Comparison of ENCODE assay signal across 12 cellular contexts in the genomic region with DNA sequence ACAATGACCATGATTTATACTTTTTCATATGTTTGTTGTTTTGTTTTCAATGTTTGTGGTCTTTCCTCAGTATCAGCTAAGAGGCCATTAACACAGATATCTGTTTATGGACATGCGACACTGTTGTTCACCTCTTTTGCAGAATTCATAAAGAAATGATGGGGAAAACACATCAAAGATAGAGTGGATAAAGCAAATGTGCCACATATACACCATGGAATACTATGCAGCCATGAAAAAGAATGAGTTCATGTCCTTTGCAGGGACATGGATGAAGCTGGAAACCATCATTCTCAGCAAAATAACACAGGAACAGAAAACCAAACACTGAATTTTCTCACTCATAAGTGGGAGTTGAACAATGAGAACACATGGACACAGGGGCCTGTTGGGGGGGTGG. TPM values are rescaled to one million over a fixed set of nuclear protein-coding genes. Genes with fewer than 3 reads are reported as not detected.
A peak's percentile ranks its signal among the peaks of the same experiment; 100 is the strongest.
DNase-seq lines count a peak whose midpoint lies in the region; ATAC-seq, FAIRE-seq and TF ChIP-seq lines count a peak whose summit lies in the region.
"Not testable (repeated sequence)": the region's sequence is repeated elsewhere in the genome, so short reads cannot be mapped to it uniquely, and the experiment has no call there.
"Had no signal": no experiment of that assay in that cellular context is flagged by ENCODE, and none has a peak within 500 bp of the region (broad histone marks: within the 10 kb centered on the region; RNA-seq: fewer than 3 reads in every experiment).

No MANE protein-coding gene starts in this region.

- not testable (repeated sequence) for H3K9me3 ChIP-seq in K562 (replicated peaks; ENCODE audit: control insufficient read depth, insufficient read depth, low read depth, low read length)

- H3K36me3 ChIP-seq in K562 (ENCODE audit: control insufficient read depth, insufficient read depth, low read length): not testable (repeated sequence)

- not testable (repeated sequence) for H3K9me3 Mint-ChIP-seq in IgD-negative memory B cell; memory B cell; stimulated activated naive B cell treated with anti-CD40 and anti-IgM and Interleukin-4, amounts not matched to agents 10 μg/mL and 1 μg/mL and 100 μg/mL, for 72 hours

- not testable (repeated sequence) for BruUV-seq in K562 (replicated peaks; lab: Mats Ljungman, UMichigan)

- CTCF ChIA-PET in K562 (lab: Yijun Ruan, JAX; ENCODE audit: low intra/inter-chr PET ratio): interaction anchor here (0.9 kb wide), 1 partner anchor 434 kb away, joined by 3 read pairs; no protein-coding TSS in a partner anchor

- not testable (repeated sequence) for H4K20me1 ChIP-seq in K562 (replicated peaks; ENCODE audit: control insufficient read depth, insufficient read depth, low read length)

- H3K9ac ChIP-seq in K562 (ENCODE audit: insufficient read depth in 1 of 2, low read depth in 2 of 2, low read length in 2 of 2): not testable (repeated sequence)

- not testable (repeated sequence) for TF ChIP-seq CTCF in K562 (IDR thresholded peaks at IDR 0.05 in 2 of 3, conservative IDR thresholded peaks at IDR 0.05 in 1 of 3; ENCODE audit: insufficient read depth in 2 of 3, low read depth in 1 of 3, low read length in 3 of 3)

- H3K27ac Mint-ChIP-seq in IgD-negative memory B cell (peak overlapping the region in 2 of 3 donors; percentile 54 to 92), memory B cell (peak overlapping the region; percentile 77)
- H3K27ac Mint-ChIP-seq in stimulated activated naive B cell treated with anti-CD40 and anti-IgM and Interleukin-4, amounts not matched to agents 10 μg/mL and 1 μg/mL and 100 μg/mL, for 72 hours: peak overlapping the region; percentile 56

- not testable (repeated sequence) for H3K27me3 ChIP-seq in K562 (ENCODE audit: control insufficient read depth in 2 of 2, insufficient read depth in 2 of 2, low read length in 2 of 2)

- H3K9me1 ChIP-seq in K562 (ENCODE audit: control insufficient read depth, insufficient read depth, low read length): not testable (repeated sequence)

- H3K36me3 Mint-ChIP-seq in IgD-negative memory B cell; memory B cell; stimulated activated naive B cell treated with anti-CD40 and anti-IgM and Interleukin-4, amounts not matched to agents 10 μg/mL and 1 μg/mL and 100 μg/mL, for 72 hours: not testable (repeated sequence)

- POLR2A ChIA-PET in K562 (lab: Yijun Ruan, JAX): interaction anchor here (1.2 kb wide), 1 partner anchor 13 kb away, joined by 3 read pairs; no protein-coding TSS in a partner anchor

- in situ Hi-C loops in K562 (cut with MboI): not testable (repeated sequence)

- not testable (repeated sequence) for ATAC-seq in K562; memory B cell (ENCODE audit: low read depth); stimulated activated naive B cell treated with anti-CD40 and anti-IgM and Interleukin-4, amounts not matched to agents 10 μg/mL and 1 μg/mL and 100 μg/mL, for 72 hours (replicated peaks)

- not testable (repeated sequence) for H2AFZ ChIP-seq in K562 (ENCODE audit: low read depth, low read length)

- not testable (repeated sequence) for H3K4me3 Mint-ChIP-seq in IgD-negative memory B cell; memory B cell; stimulated activated naive B cell treated with anti-CD40 and anti-IgM and Interleukin-4, amounts not matched to agents 10 μg/mL and 1 μg/mL and 100 μg/mL, for 72 hours

- not testable (repeated sequence) for DNase-seq in GM12892 (ENCODE audit: insufficient read length); K562 (ENCODE audit: extremely low read depth in 1 of 4, low spot score in 3 of 4); memory B cell (ENCODE audit: low spot score in 2 of 2); stimulated activated naive B cell treated with anti-CD40 and anti-IgM and Interleukin-4, amounts not matched to agents 10 μg/mL and 1 μg/mL and 100 μg/mL, for 72 hours

- H3K4me1 Mint-ChIP-seq in IgD-negative memory B cell: peaks cover 20 to 36% (median 34%) of the 10 kb centered on the region in 3 donors
- peaks cover 33% of the 10 kb centered on the region for H3K4me1 Mint-ChIP-seq in memory B cell
- H3K4me1 Mint-ChIP-seq in stimulated activated naive B cell treated with anti-CD40 and anti-IgM and Interleukin-4, amounts not matched to agents 10 μg/mL and 1 μg/mL and 100 μg/mL, for 72 hours: peaks cover 28 to 42% of the 10 kb centered on the region in 2 donors

- H3K79me2 ChIP-seq in K562 (ENCODE audit: control insufficient read depth, insufficient read depth, low read length): not testable (repeated sequence)

- not testable (repeated sequence) for H3K4me1 ChIP-seq in K562 (replicated peaks in 1 of 2; ENCODE audit: control insufficient read depth in 2 of 2, insufficient read depth in 2 of 2, low read length in 2 of 2)

- not testable (repeated sequence) for TF ChIP-seq POLR2A in GM12892 (IDR thresholded peaks at IDR 0.05; ENCODE audit: low read depth, low read length); K562 (conservative IDR thresholded peaks at IDR 0.05)

- WGBS in K562 (ENCODE audit: insufficient coverage, low coverage, missing lambda C conversion rate): 0% methylated on average over 1 of the region's 1 CpG

- not testable (repeated sequence) for TF ChIP-seq EP300 in K562 (IDR thresholded peaks at IDR 0.05; ENCODE audit: low read length)

- not testable (repeated sequence) for H3K4me2 ChIP-seq in K562 (ENCODE audit: insufficient read depth, low read length)

- FAIRE-seq in GM12892 (lab: Jason Lieb, UNC): peak; percentile 21
- not testable (repeated sequence) for FAIRE-seq in K562 (lab: Jason Lieb, UNC)

- not testable (repeated sequence) for H3K27me3 Mint-ChIP-seq in IgD-negative memory B cell; memory B cell; stimulated activated naive B cell treated with anti-CD40 and anti-IgM and Interleukin-4, amounts not matched to agents 10 μg/mL and 1 μg/mL and 100 μg/mL, for 72 hours

- intact Hi-C loops in K562 (cut with micrococcal nuclease): loop anchor here (5.0 kb wide), 1 partner anchor 268 kb away; no protein-coding TSS in a partner anchor

- H3K4me3 ChIP-seq in K562: not testable (repeated sequence)

- H3K27ac ChIP-seq in K562 (ENCODE audit: extremely low read depth, low read depth, low read length): not testable (repeated sequence)

- TF ChIP-seq RAD21 in K562 (CRISPR knock-in tag; conservative IDR thresholded peaks at IDR 0.05 in 1 of 2, IDR thresholded peaks at IDR 0.05 in 1 of 2): not testable (repeated sequence)

TF ChIP-seq in K562, 482 proteins besides CTCF, POLR2A, EP300 and RAD21:
- TF ChIP-seq RBM25 (IDR thresholded peaks at IDR 0.05; ENCODE audit: low read depth, low read length, severe bottlenecking) (peak; percentile 53), ZNF146 (CRISPR knock-in tag; IDR thresholded peaks at IDR 0.05; ENCODE audit: unreplicated experiment) (peak; percentile 91)

RNA-seq across cellular contexts. Expression of a gene that starts 5.7 kb away (rescaled TPM):
- 4,605 TPM for polyA plus RNA-seq in GM12892 (2012; ENCODE audit: missing spikeins)
- polyA plus RNA-seq in IgD-negative memory B cell (8,827 TPM), K562 (2011; rRNA removed) (not detected in 2 replicates), K562 (2014; fragmentation: Illumina TruSeq; extraction: Trizol) (0.53 TPM in 1 of 2 replicates, not detected in the other), K562 (2014; fragmentation: Nextera tagmentation; extraction: Ambion mirVana) (under 1 TPM; 0.18 to 0.31 TPM), K562 (2014; rRNA removed) (0.41 and 0.80 TPM in 2 replicates)
- total RNA-seq in K562 (2011; cell fraction: chromatin; rRNA removed; ENCODE audit: low replicate concordance): not detected in 2 replicates
- not detected in 2 replicates for total RNA-seq in K562 (2011; cell fraction: nucleolus; rRNA removed)
- total RNA-seq in K562 (2011; cell fraction: nucleoplasm; rRNA removed): not detected in 2 replicates
- total RNA-seq in K562 (2014; rRNA removed) (not detected in 2 replicates), K562 (2014; rRNA removed; fragmentation: Illumina TruSeq; extraction: Trizol) (not detected in 2 replicates), K562 (2015; rRNA removed; fragmentation: Illumina TruSeq; extraction: Trizol) (0.34 and 0.47 TPM in 2 replicates), K562 (2021) (1.8 and 2.4 TPM in 2 replicates)
- not detected in 2 replicates for polyA plus RNA-seq in K562 (2011; cell fraction: cytosol; rRNA removed)
- polyA plus RNA-seq in K562 (2011; cell fraction: nucleus; rRNA removed): not detected in 2 replicates
- 0.05 and 0.42 TPM in 2 replicates for polyA plus RNA-seq in K562 (2012)
- polyA minus RNA-seq in K562 (2011; rRNA and poly(A)+ RNA removed): 0.15 TPM in 1 of 2 replicates, not detected in the other
- polyA minus RNA-seq in K562 (2011; cell fraction: cytosol; rRNA and poly(A)+ RNA removed): not detected in 2 replicates
- not detected in 2 replicates for polyA minus RNA-seq in K562 (2011; cell fraction: nucleus; rRNA and poly(A)+ RNA removed)
- total RNA-seq: A673, Caco-2 had no signal
- polyA plus RNA-seq: AG04450, BJ had no signal

RNA-seq across cellular contexts. Expression of a gene that starts 27.0 kb away (rescaled TPM):
- not detected for polyA plus RNA-seq in GM12892 (2012; ENCODE audit: missing spikeins)
- polyA plus RNA-seq in IgD-negative memory B cell: not detected
- not detected in 2 replicates for total RNA-seq in K562 (2011; cell fraction: chromatin; rRNA removed; ENCODE audit: low replicate concordance)
- not detected in 2 replicates for total RNA-seq in K562 (2011; cell fraction: nucleolus; rRNA removed)
- total RNA-seq in K562 (2011; cell fraction: nucleoplasm; rRNA removed): not detected in 2 replicates
- not detected in 2 replicates for total RNA-seq in K562 (2014; rRNA removed)
- not detected in 2 replicates for total RNA-seq in K562 (2014; rRNA removed; fragmentation: Illumina TruSeq; extraction: Trizol)
- not detected in 2 replicates for total RNA-seq in K562 (2015; rRNA removed; fragmentation: Illumina TruSeq; extraction: Trizol)
- total RNA-seq in K562 (2021): not detected in 2 replicates
- polyA plus RNA-seq in K562 (2011; rRNA removed): not detected in 2 replicates
- polyA plus RNA-seq in K562 (2011; cell fraction: cytosol; rRNA removed): not detected in 2 replicates
- polyA plus RNA-seq in K562 (2011; cell fraction: nucleus; rRNA removed): not detected in 2 replicates
- not detected in 2 replicates for polyA plus RNA-seq in K562 (2012)
- not detected in 2 replicates for polyA plus RNA-seq in K562 (2014; fragmentation: Illumina TruSeq; extraction: Trizol)
- polyA plus RNA-seq in K562 (2014; fragmentation: Nextera tagmentation; extraction: Ambion mirVana): not detected
- polyA plus RNA-seq in K562 (2014; rRNA removed): not detected in 2 replicates
- not detected in 2 replicates for polyA minus RNA-seq in K562 (2011; rRNA and poly(A)+ RNA removed)
- polyA minus RNA-seq in K562 (2011; cell fraction: cytosol; rRNA and poly(A)+ RNA removed): not detected in 2 replicates
- not detected in 2 replicates for polyA minus RNA-seq in K562 (2011; cell fraction: nucleus; rRNA and poly(A)+ RNA removed)
- total RNA-seq: A673; Caco-2; Calu3; CD4-positive, alpha-beta T cell; CD8-positive, alpha-beta T cell had no signal
- polyA plus RNA-seq: AG04450, BJ had no signal

Comparison
In these comparisons a context has a peak if more than half of its experiments do, and no peak if none do; other contexts are left out.
1. RNA of a gene that starts 5.7 kb away (polyA plus RNA-seq): 8,827 TPM in IgD-negative memory B cell (single experiment); 0.05 to 0.80 TPM in K562; every median in the first group is over 1,000 times any median in the second.
2. Peak in every context shown above with its lines, with median percentiles within 50 percentile points of each other: H3K27ac Mint-ChIP-seq.